In the genomic region with DNA sequence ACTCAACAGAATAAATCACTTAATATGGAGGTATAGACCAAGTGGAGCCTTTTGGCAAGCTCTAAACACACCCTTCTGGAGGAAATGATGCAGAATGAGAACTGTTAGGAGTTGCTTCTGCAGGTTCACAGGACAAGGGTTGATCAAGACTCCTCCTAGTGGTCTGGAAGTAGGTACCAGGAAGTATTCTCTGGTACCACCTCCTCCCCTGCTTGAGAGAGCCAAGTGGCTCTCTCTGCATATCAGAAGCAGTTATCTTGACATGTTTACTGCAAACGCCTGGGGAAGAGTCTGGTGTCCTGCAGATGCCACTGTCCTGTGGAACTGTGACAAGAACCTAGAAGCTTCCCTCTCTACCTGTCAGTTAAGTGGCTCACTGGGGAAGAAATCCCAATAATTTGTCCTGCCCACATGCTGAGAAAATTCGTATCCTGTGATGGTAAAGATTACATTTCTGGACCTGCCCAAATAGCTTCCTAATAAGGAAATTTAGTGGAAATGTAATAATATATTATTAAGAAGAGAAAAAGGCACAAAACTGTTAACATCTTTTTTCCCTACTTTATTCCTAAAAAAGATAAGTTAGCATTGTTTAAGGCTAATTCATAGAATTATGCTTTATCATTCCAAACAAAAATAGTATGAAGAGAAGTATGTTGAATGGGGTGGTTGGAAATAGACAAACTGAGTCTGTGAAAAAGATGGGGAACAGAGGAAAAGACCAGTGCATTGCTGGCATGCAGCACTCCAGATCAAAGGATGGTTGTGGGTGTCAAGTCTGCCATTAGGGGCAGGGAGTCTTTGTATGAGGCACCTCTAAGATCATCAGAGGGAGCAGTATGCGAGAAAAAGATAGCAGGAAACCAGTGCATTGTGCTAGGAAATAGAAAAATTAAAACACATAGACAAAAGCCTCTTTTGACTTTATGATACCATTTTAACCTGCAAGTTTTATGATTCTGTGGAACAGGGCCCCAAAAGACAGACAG, we compare ENCODE assay signal across 8 cellular contexts.
DNase-seq lines count a peak whose midpoint lies in the region; ATAC-seq and TF ChIP-seq lines count a peak whose summit lies in the region.

No MANE protein-coding gene starts in this region.

- no peaks in the 10 kb centered on the region for H3K27me3 ChIP-seq in hepatocyte

- peak; percentile 42 for TF ChIP-seq CTCF in hepatocyte (IDR thresholded peaks at IDR 0.05; ENCODE audit: poor library complexity)

- WGBS in hepatocyte (ENCODE audit: low lambda C conversion rate, missing lambda C conversion rate): 71% methylated on average over 3 of the region's 3 CpGs

- peaks cover 12% of the 10 kb centered on the region for H3K4me1 ChIP-seq in hepatocyte (ENCODE audit: insufficient read depth)

- H2AFZ ChIP-seq in hepatocyte: no peak overlapping the region

- ATAC-seq in GM21367 (IDR thresholded peaks at IDR 0.05; ENCODE audit: unreplicated experiment): peak; percentile 55
- peak; percentile 53 for ATAC-seq in HG03521 (IDR thresholded peaks at IDR 0.05; ENCODE audit: unreplicated experiment)
- peak; percentile 77 for ATAC-seq in stimulated activated naive CD8-positive, alpha-beta T cell treated with anti-CD3 and anti-CD28 coated beads, Interleukin-15, Interleukin-2, amounts not matched to agents 100 U/mL and 50 U/mL, for 24 hours

- H3K27ac ChIP-seq in hepatocyte: no peak overlapping the region

- no peaks in the 10 kb centered on the region for H3K9me2 ChIP-seq in hepatocyte (replicated peaks; ENCODE audit: insufficient read depth)

- H3K36me3 ChIP-seq in hepatocyte (replicated peaks; ENCODE audit: insufficient read depth, low read depth): no peaks in the 10 kb centered on the region

- no peaks in the 10 kb centered on the region for H4K20me1 ChIP-seq in hepatocyte (ENCODE audit: insufficient read depth, poor library complexity, severe bottlenecking)

- no peak overlapping the region for H3K4me3 ChIP-seq in hepatocyte

- H3K9me3 ChIP-seq in hepatocyte (ENCODE audit: low read depth): no peaks in the 10 kb centered on the region

- peaks cover 30% of the 10 kb centered on the region for H3K79me2 ChIP-seq in hepatocyte

- H3K4me2 ChIP-seq in hepatocyte: no peak overlapping the region

- DNase-seq in NK-92 (lab: John Stamatoyannopoulos, UW; ENCODE audit: unreplicated experiment) (peak; percentile 12), NOMO-1 treated with dmso at 0.1 percent for 144 hours (lab: John Stamatoyannopoulos, UW; ENCODE audit: unreplicated experiment) (peak; percentile 68), hepatocyte (ENCODE audit: low spot score) (peak; percentile 59)
- DNase-seq in NK-92 treated with Interleukin-12 subunit alpha and Interleukin-12 subunit beta, amount 100 ng/mL, for 24 hours (lab: John Stamatoyannopoulos, UW): no peak
- DNase-seq in activated gamma-delta T cell treated with anti-CD3 and anti-CD28 coated beads, Interleukin-2, amount 50 U/mL, for 16 hours (ENCODE audit: low read depth): peak; percentile 38
- no peak for DNase-seq in stimulated activated naive CD8-positive, alpha-beta T cell treated with anti-CD3 and anti-CD28 coated beads, Interleukin-15, Interleukin-2, amounts not matched to agents 100 U/mL and 50 U/mL, for 24 hours

Comparison
In these comparisons a context has a peak if more than half of its experiments do, and no peak if none do; other contexts are left out.
1. DNase-seq: peak in NK-92 (single experiment), NOMO-1 treated with dmso at 0.1 percent for 144 hours (single experiment), activated gamma-delta T cell treated with anti-CD3 and anti-CD28 coated beads, Interleukin-2, amount 50 U/mL, for 16 hours (single experiment) and hepatocyte (single experiment); none in NK-92 treated with Interleukin-12 subunit alpha and Interleukin-12 subunit beta, amount 100 ng/mL, for 24 hours (single experiment) and stimulated activated naive CD8-positive, alpha-beta T cell treated with anti-CD3 and anti-CD28 coated beads, Interleukin-15, Interleukin-2, amounts not matched to agents 100 U/mL and 50 U/mL, for 24 hours (single experiment).
2. Peak in every context shown above with its lines, with median percentiles within 50 percentile points of each other: ATAC-seq.